In genomic region chr22:41620646-41621098, GRCh38 we compare ENCODE assay signal across 8 cellular contexts.
DNase-seq lines count a peak whose midpoint lies in the region; ATAC-seq and TF ChIP-seq lines count a peak whose summit lies in the region.

DESI1 (minus strand) TSS chr22:41621043; CDS start chr22:41620839, 204 bp downstream.

- DNase-seq in glomerular visceral epithelial cell (ENCODE audit: extremely low spot score) (peak; percentile 35), DMS153 (lab: John Stamatoyannopoulos, UW) (no peak), NCI-H345 treated with DMSO at 0.1 percent for 48 hours (lab: John Stamatoyannopoulos, UW; ENCODE audit: unreplicated experiment) (no peak)

- H3K9me3 ChIP-seq in BLaER1, result no peaks in the 10 kb centered on the region
- H3K9me3 ChIP-seq in parathyroid adenoma (ENCODE audit: control insufficient read depth, low read length), result no peaks in the 10 kb centered on the region

- H3K27me3 ChIP-seq in BLaER1, result no peaks in the 10 kb centered on the region
- H3K27me3 ChIP-seq in parathyroid adenoma (ENCODE audit: control insufficient read depth, insufficient read depth, low read length), result no peaks in the 10 kb centered on the region

- peaks cover 27% of the 10 kb centered on the region for H3K79me2 ChIP-seq in parathyroid adenoma

- H3K9ac ChIP-seq in BLaER1 (peak within 1 kb of the TSS; percentile 95), parathyroid adenoma (peak within 1 kb of the TSS; percentile 80)

- TF ChIP-seq POLR2A in GM19099 (IDR thresholded peaks at IDR 0.05; ENCODE audit: extremely low read depth, insufficient read length, low read depth), result peak; percentile 98

- peaks cover 38% of the 10 kb centered on the region for H3K36me3 ChIP-seq in BLaER1
- no peaks in the 10 kb centered on the region for H3K36me3 ChIP-seq in parathyroid adenoma (ENCODE audit: control insufficient read depth, insufficient read depth, low read length)

- no peak for TF ChIP-seq CTCF in WI38 (IDR thresholded peaks at IDR 0.05; ENCODE audit: low read depth, low read length)
- no peak for TF ChIP-seq CTCF in parathyroid adenoma (IDR thresholded peaks at IDR 0.05)

- peak; percentile 28 for ATAC-seq in HG03354 (IDR thresholded peaks at IDR 0.05; ENCODE audit: poor library complexity, severe bottlenecking, unreplicated experiment)

- H3K4me2 ChIP-seq in BLaER1, result peak within 1 kb of the TSS; percentile 97
- peak within 1 kb of the TSS; percentile 93 for H3K4me2 ChIP-seq in parathyroid adenoma (ENCODE audit: low read length)

- H2AFZ ChIP-seq in parathyroid adenoma, result peak within 1 kb of the TSS; percentile 95

- H3K4me1 ChIP-seq in BLaER1 (peaks cover 34% of the 10 kb centered on the region), parathyroid adenoma (peaks cover 10% of the 10 kb centered on the region)

- peak within 1 kb of the TSS; percentile 94 for H3K27ac ChIP-seq in BLaER1
- peak within 1 kb of the TSS; percentile 99 for H3K27ac ChIP-seq in parathyroid adenoma

- H3K4me3 ChIP-seq in BLaER1 (peak within 1 kb of the TSS; percentile 93), WI38 (ENCODE audit: low read depth, low read length) (peak within 1 kb of the TSS; percentile 66), parathyroid adenoma (ENCODE audit: low read depth, low read length) (peak within 1 kb of the TSS; percentile 100)

- H4K20me1 ChIP-seq in BLaER1, result peaks cover 88% of the 10 kb centered on the region
